In genomic region chr19:9819590-9819898, GRCh38 we compare ENCODE assay signal across 8 cellular contexts. TPM values are rescaled to one million over a fixed set of nuclear protein-coding genes. Genes with fewer than 3 reads are reported as not detected.
DNase-seq lines count a peak whose midpoint lies in the region; ATAC-seq and TF ChIP-seq lines count a peak whose summit lies in the region.

No MANE protein-coding gene starts in this region.

- H3K9ac ChIP-seq in rectal smooth muscle tissue (ENCODE audit: low read length): no peak overlapping the region

- peak overlapping the region; percentile 60 for H3K4me2 ChIP-seq in PC-9

- peaks cover 4% of the 10 kb centered on the region for H3K9me3 Mint-ChIP-seq in endothelial cell (ENCODE audit: unreplicated experiment)

- peaks cover 38% of the 10 kb centered on the region for H3K79me2 ChIP-seq in PC-9 (ENCODE audit: low read depth)

- peaks cover 30% of the 10 kb centered on the region for H3K36me3 Mint-ChIP-seq in endothelial cell (ENCODE audit: low read depth, unreplicated experiment)

- H3K36me3 ChIP-seq in PC-9 (ENCODE audit: low read depth) (peaks cover 10% of the 10 kb centered on the region; the same call in 1 of the 2 replicates), rectal smooth muscle tissue (ENCODE audit: control insufficient read depth, insufficient read depth, low read length) (no peaks in the 10 kb centered on the region)

- CTCF ChIA-PET in PC-9 (lab: Charles Lee): no interaction called here

- no peak overlapping the region for H3K27ac Mint-ChIP-seq in endothelial cell (ENCODE audit: unreplicated experiment)

- no peaks in the 10 kb centered on the region for H4K20me1 ChIP-seq in PC-9 (ENCODE audit: insufficient read depth)

- peak overlapping the region; percentile 93 for H3K4me3 Mint-ChIP-seq in endothelial cell (ENCODE audit: unreplicated experiment)

- peaks cover 7% of the 10 kb centered on the region; the same call in 1 of the 2 replicates for H3F3A ChIP-seq in PC-9 (ENCODE audit: insufficient read depth, low read depth)

- DNase-seq in PC-9 (no peak), endothelial cell (ENCODE audit: low spot score) (no peak), HCEC 1CT (no peak), putamen (ENCODE audit: low spot score) (no peak)

- H3K4me1 Mint-ChIP-seq in endothelial cell (ENCODE audit: unreplicated experiment): peaks cover 11% of the 10 kb centered on the region

- TF ChIP-seq CTCF in GM12875 (IDR thresholded peaks at IDR 0.05; ENCODE audit: borderline replicate concordance, insufficient read depth, low read depth, low read length) (no peak), PC-9 (conservative IDR thresholded peaks at IDR 0.05) (no peak), endothelial cell (IDR thresholded peaks at IDR 0.05; ENCODE audit: unreplicated experiment) (no peak)

- H3K27me3 ChIP-seq in PC-9 (ENCODE audit: insufficient read depth, low read depth) (no peaks in the 10 kb centered on the region), rectal smooth muscle tissue (ENCODE audit: control insufficient read depth, insufficient read depth, low read length) (no peaks in the 10 kb centered on the region)

- H3K27ac ChIP-seq in PC-9 (peak overlapping the region; percentile 5; the same call in 1 of the 2 replicates), rectal smooth muscle tissue (ENCODE audit: low read depth, low read length) (peak overlapping the region; percentile 65)

- no peaks in the 10 kb centered on the region for H3K9me3 ChIP-seq in PC-9 (ENCODE audit: insufficient read depth, low read depth)

- POLR2A ChIA-PET in PC-9 (lab: Charles Lee; ENCODE audit: unreplicated experiment): interaction anchor here (0.5 kb wide), 1 partner anchor 235 kb away, joined by 5 read pairs; the partner anchor contains the start of gene ZNF121

- intact Hi-C loops in PC-9 (cut with micrococcal nuclease; ENCODE audit: unreplicated experiment): loop anchor here (1.0 to 2.0 kb wide), 3 partner anchors 27 to 51 kb away; partner anchors contain the start of gene ZNF846

- no peak for ATAC-seq in GM18858 (IDR thresholded peaks at IDR 0.05; ENCODE audit: unreplicated experiment)
- ATAC-seq in GM18873 (IDR thresholded peaks at IDR 0.05; ENCODE audit: low FRiP score, unreplicated experiment): no peak

- H3K27me3 Mint-ChIP-seq in endothelial cell (ENCODE audit: unreplicated experiment): peaks cover 10% of the 10 kb centered on the region

- H3K4me1 ChIP-seq in PC-9 (replicated peaks; ENCODE audit: insufficient read depth) (peaks cover 15% of the 10 kb centered on the region), rectal smooth muscle tissue (ENCODE audit: control insufficient read depth, insufficient read depth, low read length) (peaks cover 8% of the 10 kb centered on the region)

- no TSS peak for BruUV-seq in PC-9 (replicated peaks; lab: Mats Ljungman, UMichigan)

- H2AFZ ChIP-seq in PC-9: no peak overlapping the region

- H3K9me2 ChIP-seq in PC-9 (ENCODE audit: insufficient read depth): no peaks in the 10 kb centered on the region

- H3K4me3 ChIP-seq in GM12875 (ENCODE audit: low read depth, low read length) (peak overlapping the region; percentile 22), PC-9 (peak overlapping the region; percentile 45; the same call in 1 of the 2 replicates), rectal smooth muscle tissue (ENCODE audit: low read length) (peak overlapping the region; percentile 56)

RNA-seq across cellular contexts. Expression of gene FBXL12, which starts 0.7 kb away (rescaled TPM):
- total RNA-seq in PC-9 (2021): 30.7 and 35.8 TPM in 2 replicates
- total RNA-seq in endothelial cell (ENCODE audit: unreplicated experiment): 45.9 TPM

RNA-seq across cellular contexts. Expression of gene UBL5, which starts 8.2 kb away (rescaled TPM):
- total RNA-seq in PC-9 (2021): 400 and 403 TPM in 2 replicates
- total RNA-seq in endothelial cell (ENCODE audit: unreplicated experiment): 399 TPM

RNA-seq across cellular contexts. Expression of gene PIN1, which starts 15.6 kb away (rescaled TPM):
- total RNA-seq in PC-9 (2021) (72.2 and 74.1 TPM in 2 replicates), endothelial cell (ENCODE audit: unreplicated experiment) (69.9 TPM)

RNA-seq across cellular contexts. Expression of gene ZNF846, which starts 51.0 kb away (rescaled TPM):
- total RNA-seq in PC-9 (2021): 8.3 and 9.6 TPM in 2 replicates
- total RNA-seq in endothelial cell (ENCODE audit: unreplicated experiment): 17.6 TPM
